ENCODE assay signal across 11 cellular contexts in the genomic region with DNA sequence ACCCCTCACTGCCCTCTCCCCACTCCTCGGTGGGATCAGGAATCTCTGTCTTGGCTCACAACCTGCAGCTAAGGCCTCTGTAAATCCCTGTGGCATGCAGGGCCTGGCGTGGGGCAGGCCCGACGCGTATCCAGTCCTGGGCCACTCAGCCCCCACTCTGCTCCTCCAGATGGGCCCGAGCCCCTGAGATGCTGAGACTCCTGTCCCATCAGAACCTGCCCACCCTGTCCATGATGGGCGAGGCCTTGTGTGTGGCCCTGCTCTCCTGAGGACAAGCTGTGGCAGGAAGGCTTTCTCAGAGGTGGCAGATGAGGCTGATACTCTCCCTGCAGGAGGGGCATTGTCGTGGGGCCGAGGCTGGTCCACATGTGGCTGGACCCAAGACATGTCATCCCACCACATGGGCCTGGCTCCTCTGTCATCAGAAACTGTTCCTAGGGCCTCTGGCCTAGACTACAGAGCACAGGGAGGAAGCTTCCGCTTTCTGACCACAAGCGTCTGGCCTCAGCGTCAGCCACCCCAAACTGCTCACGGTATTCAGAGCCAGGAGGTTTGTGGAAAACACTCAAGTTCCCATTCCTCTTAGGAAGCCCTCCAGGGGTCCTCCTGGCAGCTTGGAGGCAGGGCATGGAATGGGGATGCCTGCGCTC. TPM values are rescaled to one million over a fixed set of nuclear protein-coding genes. Genes with fewer than 3 reads are reported as not detected.
A peak's percentile ranks its signal among the peaks of the same experiment; 100 is the strongest.
DNase-seq lines count a peak whose midpoint lies in the region; ATAC-seq and TF ChIP-seq lines count a peak whose summit lies in the region.
"Had no signal": no experiment of that assay in that cellular context is flagged by ENCODE, and none has a peak within 500 bp of the region (broad histone marks: within the 10 kb centered on the region; RNA-seq: fewer than 3 reads in every experiment).

No MANE protein-coding gene starts in this region.

- no peaks in the 10 kb centered on the region for H3K27me3 Mint-ChIP-seq in memory B cell
- peaks cover 7% of the 10 kb centered on the region for H3K27me3 Mint-ChIP-seq in activated T-cell treated with anti-CD3 and anti-CD28 coated beads, Interleukin-2, amount 50 U/mL, for 4 hours (ENCODE audit: low read depth)
- H3K27me3 Mint-ChIP-seq in mesothelial cell of epicardium (ENCODE audit: low read depth), result peaks cover 42% of the 10 kb centered on the region

- TF ChIP-seq CTCF in ascending aorta (IDR thresholded peaks at IDR 0.05) (no peak), mesothelial cell of epicardium (IDR thresholded peaks at IDR 0.05; ENCODE audit: unreplicated experiment) (no peak)

- H3K4me3 ChIP-seq in ascending aorta, result no peak overlapping the region
- H3K4me3 ChIP-seq: cardiac muscle cell, PC-9 had no signal

- H3K27me3 ChIP-seq in ascending aorta, result no peaks in the 10 kb centered on the region

- H3K4me3 Mint-ChIP-seq in memory B cell, result peak overlapping the region; percentile 41
- no peak overlapping the region for H3K4me3 Mint-ChIP-seq in activated T-cell treated with anti-CD3 and anti-CD28 coated beads, Interleukin-2, amount 50 U/mL, for 4 hours
- no peak overlapping the region for H3K4me3 Mint-ChIP-seq in mesothelial cell of epicardium

- no peaks in the 10 kb centered on the region for H3K4me1 ChIP-seq in ascending aorta

- no peaks in the 10 kb centered on the region for H3K9me3 ChIP-seq in ascending aorta

- in situ Hi-C loops in KBM-7 (cut with MboI; ENCODE audit: low pct_unique_long_range_greater_than_20kb, low sequenced_read_pairs), result no loop called here

- intact Hi-C loops in ascending aorta (cut with DNase I), result no loop called here

- DNase-seq in Ammon's horn (ENCODE audit: low spot score) (peak; percentile 70), KBM-7 (peak; percentile 80), ascending aorta (ENCODE audit: low spot score in 2 of 2) (peak; percentile 52 to 78), memory B cell (ENCODE audit: low spot score in 2 of 2) (no peak), mesothelial cell of epicardium (ENCODE audit: low spot score in 2 of 2, unreplicated experiment in 2 of 2) (no peak)
- DNase-seq in stimulated activated CD4-positive, alpha-beta T cell treated with anti-CD3 and anti-CD28 coated beads, Interleukin-12 subunit alpha, Interleukin-12 subunit beta, amount 100 ng/mL, for 4 hours, result no peak
- no peak for DNase-seq in activated T-cell treated with anti-CD3 and anti-CD28 coated beads, Interleukin-2, amount 50 U/mL, for 4 hours
- DNase-seq: PC-9, WERI-Rb-1 had no signal

- peak overlapping the region in 1 of 2 donors; percentile 18 for H3K27ac ChIP-seq in ascending aorta
- H3K27ac ChIP-seq: cardiac muscle cell, PC-9, WERI-Rb-1 had no signal

- H3K9me3 Mint-ChIP-seq in memory B cell (no peaks in the 10 kb centered on the region), mesothelial cell of epicardium (no peaks in the 10 kb centered on the region)
- no peaks in the 10 kb centered on the region for H3K9me3 Mint-ChIP-seq in activated T-cell treated with anti-CD3 and anti-CD28 coated beads, Interleukin-2, amount 50 U/mL, for 4 hours

- H3K36me3 ChIP-seq in ascending aorta, result no peaks in the 10 kb centered on the region
- H3K36me3 ChIP-seq: cardiac muscle cell had no signal

- H3K4me1 Mint-ChIP-seq in memory B cell (peaks cover 47% of the 10 kb centered on the region), mesothelial cell of epicardium (peaks cover 7% of the 10 kb centered on the region)
- H3K4me1 Mint-ChIP-seq in activated T-cell treated with anti-CD3 and anti-CD28 coated beads, Interleukin-2, amount 50 U/mL, for 4 hours (ENCODE audit: low read depth), result peaks cover 15% of the 10 kb centered on the region

- no peak for ATAC-seq in memory B cell (ENCODE audit: low read depth)
- ATAC-seq in activated T-cell treated with anti-CD3 and anti-CD28 coated beads, Interleukin-2, amount 50 U/mL, for 4 hours, result no peak
- ATAC-seq in HG02884 (IDR thresholded peaks at IDR 0.05; ENCODE audit: unreplicated experiment), result no peak

- no peak overlapping the region for H3K27ac Mint-ChIP-seq in memory B cell
- no peak overlapping the region for H3K27ac Mint-ChIP-seq in mesothelial cell of epicardium

- H3K36me3 Mint-ChIP-seq in memory B cell, result peaks cover 22% of the 10 kb centered on the region
- no peaks in the 10 kb centered on the region for H3K36me3 Mint-ChIP-seq in activated T-cell treated with anti-CD3 and anti-CD28 coated beads, Interleukin-2, amount 50 U/mL, for 4 hours (ENCODE audit: insufficient read depth)
- no peaks in the 10 kb centered on the region for H3K36me3 Mint-ChIP-seq in mesothelial cell of epicardium

RNA-seq across cellular contexts. Expression of gene ALOX5, which starts 6.0 kb away (rescaled TPM):
- total RNA-seq in ascending aorta (23.1 TPM), mesothelial cell of epicardium (8.6 to 10.6 TPM (median 9.6 TPM) in 3 replicates)
- 1 to 10 TPM in 1 of 3 donors, under 1 TPM in 2; 0.46 to 1.1 (median 0.69) TPM for total RNA-seq in activated T-cell treated with anti-CD3 and anti-CD28 coated beads, Interleukin-2, amount 50 U/mL, for 4 hours

Comparison
In these comparisons a context has a peak if more than half of its experiments do, and no peak if none do; other contexts are left out.
1. DNase-seq: peak in Ammon's horn (single experiment), KBM-7 (single experiment) and ascending aorta (2 of 2); none in memory B cell (0 of 2), stimulated activated CD4-positive, alpha-beta T cell treated with anti-CD3 and anti-CD28 coated beads, Interleukin-12 subunit alpha, Interleukin-12 subunit beta, amount 100 ng/mL, for 4 hours (single experiment), activated T-cell treated with anti-CD3 and anti-CD28 coated beads, Interleukin-2, amount 50 U/mL, for 4 hours (single experiment) and mesothelial cell of epicardium (0 of 2).